ENCODE assay signal across 1 cellular context in the genomic region with DNA sequence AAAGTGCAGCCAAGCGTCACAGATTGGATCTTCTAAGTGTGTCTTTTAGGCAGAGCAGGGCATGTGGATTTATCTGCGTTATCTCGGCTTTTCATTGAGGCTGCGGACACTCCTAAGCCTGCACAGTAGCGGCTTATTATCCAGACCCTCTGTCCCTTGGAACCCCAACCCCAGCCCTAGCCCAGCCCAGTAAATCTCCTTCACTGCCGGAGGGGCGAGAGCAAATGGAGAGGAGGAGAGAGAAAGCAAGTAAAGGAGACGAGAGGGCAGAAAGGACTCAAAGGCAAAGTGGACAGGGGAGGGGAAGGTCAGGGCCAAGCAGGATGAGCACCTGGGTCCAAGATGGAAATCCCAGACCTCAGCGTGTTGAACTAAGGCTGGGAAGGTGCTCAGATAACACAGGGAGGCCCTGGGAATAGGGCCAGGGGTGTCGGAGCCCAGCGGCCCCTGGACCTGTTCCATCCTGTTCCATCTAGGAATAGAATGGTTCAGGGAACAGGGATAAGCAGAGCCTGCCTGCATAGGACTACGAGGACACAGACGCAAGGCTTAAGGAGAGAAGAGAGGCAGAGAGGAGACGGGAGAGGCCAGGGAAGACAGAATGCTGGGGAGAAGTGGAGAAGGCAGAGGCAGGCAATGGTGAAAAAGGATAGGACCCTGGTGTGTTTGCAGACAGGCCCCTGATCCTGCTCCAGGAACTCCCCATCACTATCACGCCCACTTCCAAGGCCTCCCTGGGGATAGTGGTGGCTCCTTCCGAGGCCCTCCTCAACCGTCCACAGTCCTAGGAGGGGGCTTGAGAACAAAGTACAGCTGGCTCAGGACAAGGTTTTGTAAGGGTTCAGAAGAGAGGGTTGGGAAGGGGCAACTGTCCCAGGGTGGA.
TF ChIP-seq lines count a peak whose summit lies in the region.

No MANE protein-coding gene starts in this region.

TF ChIP-seq in HCT116, 20 proteins besides CTCF, POLR2A, EP300 and RAD21:
- no peak for TF ChIP-seq SIN3A (IDR thresholded peaks at IDR 0.05; ENCODE audit: low read depth)
- TF ChIP-seq SRF (IDR thresholded peaks at IDR 0.05; ENCODE audit: low read depth): no peak
- TF ChIP-seq YY1 (IDR thresholded peaks at IDR 0.05; ENCODE audit: extremely low read depth, insufficient replicate concordance, low read depth, low read length): no peak
- TF ChIP-seq REST (IDR thresholded peaks at IDR 0.05; ENCODE audit: low read depth): no peak
